In genomic region chr18:78828131-78828530, GRCh38 we compare ENCODE assay signal across 29 cellular contexts.
"Had no signal": no experiment of that assay in that cellular context is flagged by ENCODE, and none has a peak within 500 bp of the region (broad histone marks: within the 10 kb centered on the region; RNA-seq: fewer than 3 reads in every experiment).

No MANE protein-coding gene starts in this region.

- DNase-seq: naive thymus-derived CD4-positive, alpha-beta T cell; natural killer cell; occipital lobe; ovary; psoas muscle; right cardiac atrium; right lobe of liver; sigmoid colon; small intestine; stimulated activated CD4-positive, alpha-beta T cell treated with anti-CD3 and anti-CD28 coated beads, Interleukin-12 subunit alpha, Interleukin-12 subunit beta, amount 100 ng/mL, for 4 hours; stimulated activated CD4-positive, alpha-beta T cell treated with anti-CD3 and anti-CD28 coated beads, Interleukin-1b, Interleukin-23, amount 100 ng/mL, for 48 hours; stimulated activated CD4-positive, alpha-beta T cell treated with anti-CD3 and anti-CD28 coated beads, Interleukin-4, amount 100 ng/mL, for 1 hour; stimulated activated CD4-positive, alpha-beta T cell treated with anti-CD3 and anti-CD28 coated beads, Interleukin-4, amount 100 ng/mL, for 4 hours; stimulated activated CD8-positive, alpha-beta memory T cell treated with anti-CD3 and anti-CD28 coated beads, Interleukin-4, amount 100 ng/mL, for 48 hours; stimulated activated naive CD4-positive, alpha-beta T cell; stimulated activated naive CD8-positive, alpha-beta T cell treated with anti-CD3 and anti-CD28 coated beads, Interleukin-15, amount 100 ng/mL, for 72 hours; stimulated activated naive CD8-positive, alpha-beta T cell treated with anti-CD3 and anti-CD28 coated beads, Interleukin-15, Interleukin-2, amounts not matched to agents 100 U/mL and 50 U/mL, for 24 hours; substantia nigra; testis; tibial artery; transverse colon; upper lobe of right lung; uterus had no signal

- H3K9me3 Mint-ChIP-seq: natural killer cell; stimulated activated naive CD8-positive, alpha-beta T cell treated with anti-CD3 and anti-CD28 coated beads, Interleukin-15, amount 100 ng/mL, for 72 hours; type B pancreatic cell had no signal

- H3K36me3 Mint-ChIP-seq: naive thymus-derived CD4-positive, alpha-beta T cell; natural killer cell; stimulated activated memory B cell treated with anti-CD40 and anti-IgM and Interleukin-4, amounts not matched to agents 10 μg/mL and 1 μg/mL and 100 μg/mL, for 72 hours; type B pancreatic cell had no signal

- H3K36me3 ChIP-seq: ovary, right lobe of liver, sigmoid colon, suprapubic skin, tibial artery, transverse colon, upper lobe of right lung, uterus had no signal

- H3K4me1 ChIP-seq: parathyroid adenoma, psoas muscle, right lobe of liver, sigmoid colon, suprapubic skin, testis, tibial artery, transverse colon, upper lobe of right lung, uterus had no signal

- H3K79me2 ChIP-seq: parathyroid adenoma had no signal

- H3K9me3 ChIP-seq: ovary, psoas muscle, right lobe of liver, sigmoid colon, suprapubic skin, testis, tibial artery, transverse colon, upper lobe of right lung, uterus had no signal

- H3K27ac ChIP-seq: ovary, parathyroid adenoma, psoas muscle, right lobe of liver, sigmoid colon, suprapubic skin, testis, tibial artery, transverse colon, upper lobe of right lung, uterus had no signal

- H3K9ac ChIP-seq: parathyroid adenoma had no signal

- H3K27me3 ChIP-seq: ovary, right lobe of liver, testis, transverse colon, uterus had no signal

- H3K4me3 ChIP-seq: ovary, psoas muscle, right lobe of liver, sigmoid colon, suprapubic skin, testis, tibial artery, transverse colon, upper lobe of right lung, uterus had no signal

- ATAC-seq: naive thymus-derived CD4-positive, alpha-beta T cell; natural killer cell; psoas muscle; right lobe of liver; stimulated activated memory B cell treated with anti-CD40 and anti-IgM and Interleukin-4, amounts not matched to agents 10 μg/mL and 1 μg/mL and 100 μg/mL, for 72 hours; stimulated activated naive CD8-positive, alpha-beta T cell treated with anti-CD3 and anti-CD28 coated beads, Interleukin-15, Interleukin-2, amounts not matched to agents 100 U/mL and 50 U/mL, for 24 hours had no signal

- H3K4me3 Mint-ChIP-seq: naive thymus-derived CD4-positive, alpha-beta T cell; natural killer cell; nephron; stimulated activated memory B cell treated with anti-CD40 and anti-IgM and Interleukin-4, amounts not matched to agents 10 μg/mL and 1 μg/mL and 100 μg/mL, for 72 hours; stimulated activated naive CD8-positive, alpha-beta T cell treated with anti-CD3 and anti-CD28 coated beads, Interleukin-15, amount 100 ng/mL, for 72 hours; type B pancreatic cell had no signal

- H3K27ac Mint-ChIP-seq: naive thymus-derived CD4-positive, alpha-beta T cell; natural killer cell; nephron; progenitor cell of endocrine pancreas; stimulated activated memory B cell treated with anti-CD40 and anti-IgM and Interleukin-4, amounts not matched to agents 10 μg/mL and 1 μg/mL and 100 μg/mL, for 72 hours; stimulated activated naive CD8-positive, alpha-beta T cell treated with anti-CD3 and anti-CD28 coated beads, Interleukin-15, amount 100 ng/mL, for 72 hours; type B pancreatic cell had no signal

- H2AFZ ChIP-seq: parathyroid adenoma had no signal

- H3K4me1 Mint-ChIP-seq: natural killer cell; nephron; stimulated activated memory B cell treated with anti-CD40 and anti-IgM and Interleukin-4, amounts not matched to agents 10 μg/mL and 1 μg/mL and 100 μg/mL, for 72 hours; stimulated activated naive CD8-positive, alpha-beta T cell treated with anti-CD3 and anti-CD28 coated beads, Interleukin-15, amount 100 ng/mL, for 72 hours had no signal
